8 cellular contexts compared by ENCODE assay signal in genomic region chr20:325043-325888, GRCh38. TPM values are rescaled to one million over a fixed set of nuclear protein-coding genes. Genes with fewer than 3 reads are reported as not detected.
DNase-seq lines count a peak whose midpoint lies in the region; ATAC-seq, FAIRE-seq and TF ChIP-seq lines count a peak whose summit lies in the region.

Gene SOX12 (plus strand): TSS chr20:325552. CDS start chr20:325925, 373 bp downstream.

- peak; percentile 89 to 93 for DNase-seq in NCI-H1930 (lab: John Stamatoyannopoulos, UW)
- peak; percentile 97 for DNase-seq in T-helper 2 cell treated with Interferon-gamma antibody and Interleukin-4, amounts not matched to agents 5 μg/mL and 100 μg/mL, for 36 hours (ENCODE audit: low spot score)
- DNase-seq in astrocyte (ENCODE audit: low read depth), result peak; percentile 75
- DNase-seq in right cardiac atrium, result peak; percentile 98 to 99 (median 99)
- DNase-seq in vagina (ENCODE audit: extremely low spot score in 2 of 2), result peak in 1 of 2 donors; percentile 97

- H3K9me3 Mint-ChIP-seq in T-helper 2 cell treated with Interferon-gamma antibody and Interleukin-4, amounts not matched to agents 5 μg/mL and 100 μg/mL, for 36 hours, result no peaks in the 10 kb centered on the region
- peaks cover 3% of the 10 kb centered on the region for H3K9me3 Mint-ChIP-seq in astrocyte (ENCODE audit: unreplicated experiment)

- H3K27ac Mint-ChIP-seq in T-helper 2 cell treated with Interferon-gamma antibody and Interleukin-4, amounts not matched to agents 5 μg/mL and 100 μg/mL, for 36 hours, result peak within 1 kb of the TSS; percentile 92
- H3K27ac Mint-ChIP-seq in astrocyte (ENCODE audit: unreplicated experiment), result peak within 1 kb of the TSS; percentile 87

- H3K4me2 ChIP-seq in astrocyte (ENCODE audit: low read length), result peak within 1 kb of the TSS; percentile 99

- H3K9me3 ChIP-seq in astrocyte (ENCODE audit: insufficient read depth, low read depth, low read length) (no peaks in the 10 kb centered on the region), right cardiac atrium (ENCODE audit: control insufficient read depth, low read length) (no peaks in the 10 kb centered on the region), vagina (no peaks in the 10 kb centered on the region)

- H3K79me2 ChIP-seq in astrocyte (ENCODE audit: insufficient read depth, low read length), result peaks cover 25% of the 10 kb centered on the region

- H3K36me3 Mint-ChIP-seq in T-helper 2 cell treated with Interferon-gamma antibody and Interleukin-4, amounts not matched to agents 5 μg/mL and 100 μg/mL, for 36 hours (ENCODE audit: low read depth), result peaks cover 1% of the 10 kb centered on the region
- H3K36me3 Mint-ChIP-seq in astrocyte (ENCODE audit: low read depth, unreplicated experiment), result peaks cover 7% of the 10 kb centered on the region

- no peaks in the 10 kb centered on the region for H3K27me3 Mint-ChIP-seq in T-helper 2 cell treated with Interferon-gamma antibody and Interleukin-4, amounts not matched to agents 5 μg/mL and 100 μg/mL, for 36 hours (ENCODE audit: low read depth)
- peaks cover 3% of the 10 kb centered on the region for H3K27me3 Mint-ChIP-seq in astrocyte (ENCODE audit: low read depth, unreplicated experiment)

- peak within 1 kb of the TSS; percentile 71 for H3K27ac ChIP-seq in astrocyte (ENCODE audit: low read depth, low read length)
- H3K27ac ChIP-seq in right cardiac atrium (ENCODE audit: low read length), result peak within 1 kb of the TSS; percentile 89
- peak within 1 kb of the TSS; percentile 92 for H3K27ac ChIP-seq in rectal smooth muscle tissue (ENCODE audit: low read depth, low read length)
- peak within 1 kb of the TSS; percentile 96 for H3K27ac ChIP-seq in vagina

- intact Hi-C loops in right cardiac atrium (cut with DNase I), result loop anchor here in 1 of 4 donors (10.0 kb wide), 1 partner anchor 50 kb away; no protein-coding TSS in a partner anchor
- intact Hi-C loops in vagina (cut with DNase I), result loop anchor here (10.0 kb wide), 1 partner anchor 50 kb away; no protein-coding TSS in a partner anchor

- TF ChIP-seq POLR2A in vagina (IDR thresholded peaks at IDR 0.05), result peak in 1 of 2 donors; percentile 38

- H3K4me3 ChIP-seq in astrocyte (ENCODE audit: insufficient read depth, low read depth, low read length), result peak within 1 kb of the TSS; percentile 76
- peak within 1 kb of the TSS; percentile 79 for H3K4me3 ChIP-seq in right cardiac atrium (ENCODE audit: low read length)
- peak within 1 kb of the TSS; percentile 81 for H3K4me3 ChIP-seq in rectal smooth muscle tissue (ENCODE audit: low read length)
- peak within 1 kb of the TSS; percentile 69 to 97 for H3K4me3 ChIP-seq in vagina

- no peak for TF ChIP-seq CTCF in astrocyte (IDR thresholded peaks at IDR 0.05; ENCODE audit: insufficient read depth, low read depth, low read length)
- TF ChIP-seq CTCF in vagina (IDR thresholded peaks at IDR 0.05), result no peak

- H3K36me3 ChIP-seq in astrocyte (ENCODE audit: insufficient read depth, low read length) (no peaks in the 10 kb centered on the region), rectal smooth muscle tissue (ENCODE audit: control insufficient read depth, insufficient read depth, low read length) (no peaks in the 10 kb centered on the region), vagina (no peaks in the 10 kb centered on the region)

- H3K4me1 ChIP-seq in astrocyte (ENCODE audit: insufficient read depth, low read length) (peaks cover 39% of the 10 kb centered on the region), right cardiac atrium (ENCODE audit: control insufficient read depth, insufficient read depth, low read length) (no peaks in the 10 kb centered on the region), rectal smooth muscle tissue (ENCODE audit: control insufficient read depth, insufficient read depth, low read length) (peaks cover 3% of the 10 kb centered on the region), vagina (peaks cover 55% of the 10 kb centered on the region)

- peak within 1 kb of the TSS; percentile 94 for H3K4me3 Mint-ChIP-seq in T-helper 2 cell treated with Interferon-gamma antibody and Interleukin-4, amounts not matched to agents 5 μg/mL and 100 μg/mL, for 36 hours
- H3K4me3 Mint-ChIP-seq in astrocyte (ENCODE audit: unreplicated experiment), result peak within 1 kb of the TSS; percentile 90

- under 1% methylated on average over 106 of the region's 106 CpGs for WGBS in right cardiac atrium

- H4K20me1 ChIP-seq in astrocyte (ENCODE audit: insufficient read depth, low read length), result peaks cover 29% of the 10 kb centered on the region

- H3K4me1 Mint-ChIP-seq in T-helper 2 cell treated with Interferon-gamma antibody and Interleukin-4, amounts not matched to agents 5 μg/mL and 100 μg/mL, for 36 hours (ENCODE audit: low read depth), result peaks cover 22% of the 10 kb centered on the region
- H3K4me1 Mint-ChIP-seq in astrocyte (ENCODE audit: low read depth, unreplicated experiment), result peaks cover 19% of the 10 kb centered on the region

- peak; percentile 41 for ATAC-seq in GM18508 (IDR thresholded peaks at IDR 0.05; ENCODE audit: insufficient read depth, unreplicated experiment)
- ATAC-seq in HG02973 (IDR thresholded peaks at IDR 0.05; ENCODE audit: unreplicated experiment), result peak; percentile 69
- peak; percentile 82 to 84 for ATAC-seq in right cardiac atrium

- no peak for FAIRE-seq in astrocyte (lab: Jason Lieb, UNC)

- no peaks in the 10 kb centered on the region for H3K27me3 ChIP-seq in astrocyte (ENCODE audit: insufficient read depth, low read length)
- no peaks in the 10 kb centered on the region for H3K27me3 ChIP-seq in right cardiac atrium (ENCODE audit: control insufficient read depth, insufficient read depth)
- no peaks in the 10 kb centered on the region for H3K27me3 ChIP-seq in rectal smooth muscle tissue (ENCODE audit: control insufficient read depth, insufficient read depth, low read length)
- H3K27me3 ChIP-seq in vagina, result no peaks in the 10 kb centered on the region

- H3K9ac ChIP-seq in astrocyte (ENCODE audit: low read length) (peak within 1 kb of the TSS; percentile 75), rectal smooth muscle tissue (ENCODE audit: low read length) (peak within 1 kb of the TSS; percentile 49)

- H2AFZ ChIP-seq in astrocyte (ENCODE audit: low read depth, low read length), result peak within 1 kb of the TSS; percentile 87

RNA-seq across cellular contexts. Expression of gene SOX12, which starts in this region (rescaled TPM):
- 43.4 and 45.1 TPM in 2 replicates for total RNA-seq in astrocyte
- 10 to 100 TPM in 3 of 4 donors, 1 to 10 TPM in 1; 7.4 to 13.7 (median 11.8) TPM for total RNA-seq in right cardiac atrium
- polyA plus RNA-seq in right cardiac atrium, result 5.1 TPM
- total RNA-seq in vagina, result 4.4 TPM
